2 cellular contexts compared by ENCODE assay signal in the genomic region with DNA sequence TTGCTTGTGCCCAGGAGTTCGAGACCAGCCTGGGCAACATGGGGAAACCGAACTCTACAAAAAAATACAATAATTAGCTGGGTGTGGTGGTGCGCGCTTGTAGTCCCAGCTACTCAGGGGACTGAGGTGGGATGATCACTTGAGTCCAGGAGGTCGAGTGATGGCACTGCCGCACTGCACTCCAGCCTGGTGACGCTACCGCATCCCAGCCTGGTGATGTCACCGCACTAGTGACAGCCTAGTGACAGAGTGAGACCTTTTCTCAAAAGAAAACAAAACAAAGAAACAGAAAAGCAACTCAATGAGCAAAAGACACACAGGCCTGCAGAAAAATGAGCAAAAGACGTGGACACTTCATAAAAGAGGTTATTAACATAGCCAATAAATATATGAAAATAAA.
TF ChIP-seq lines count a peak whose summit lies in the region.

No MANE protein-coding gene starts in this region.

TF ChIP-seq in IMR-90, 13 proteins besides CTCF, POLR2A, EP300 and RAD21:
- TF ChIP-seq CEBPB (IDR thresholded peaks at IDR 0.05; ENCODE audit: low read depth, low read length) (no peak), RFX5 (IDR thresholded peaks at IDR 0.05; ENCODE audit: low read depth, low read length) (no peak)

TF ChIP-seq in K562, 482 proteins besides CTCF, POLR2A, EP300 and RAD21:
- TF ChIP-seq ZBTB5 (IDR thresholded peaks at IDR 0.05) (no peak), NFIX (CRISPR knock-in tag; IDR thresholded peaks at IDR 0.05; ENCODE audit: low read depth) (no peak)
- TF ChIP-seq, protein P1, sequence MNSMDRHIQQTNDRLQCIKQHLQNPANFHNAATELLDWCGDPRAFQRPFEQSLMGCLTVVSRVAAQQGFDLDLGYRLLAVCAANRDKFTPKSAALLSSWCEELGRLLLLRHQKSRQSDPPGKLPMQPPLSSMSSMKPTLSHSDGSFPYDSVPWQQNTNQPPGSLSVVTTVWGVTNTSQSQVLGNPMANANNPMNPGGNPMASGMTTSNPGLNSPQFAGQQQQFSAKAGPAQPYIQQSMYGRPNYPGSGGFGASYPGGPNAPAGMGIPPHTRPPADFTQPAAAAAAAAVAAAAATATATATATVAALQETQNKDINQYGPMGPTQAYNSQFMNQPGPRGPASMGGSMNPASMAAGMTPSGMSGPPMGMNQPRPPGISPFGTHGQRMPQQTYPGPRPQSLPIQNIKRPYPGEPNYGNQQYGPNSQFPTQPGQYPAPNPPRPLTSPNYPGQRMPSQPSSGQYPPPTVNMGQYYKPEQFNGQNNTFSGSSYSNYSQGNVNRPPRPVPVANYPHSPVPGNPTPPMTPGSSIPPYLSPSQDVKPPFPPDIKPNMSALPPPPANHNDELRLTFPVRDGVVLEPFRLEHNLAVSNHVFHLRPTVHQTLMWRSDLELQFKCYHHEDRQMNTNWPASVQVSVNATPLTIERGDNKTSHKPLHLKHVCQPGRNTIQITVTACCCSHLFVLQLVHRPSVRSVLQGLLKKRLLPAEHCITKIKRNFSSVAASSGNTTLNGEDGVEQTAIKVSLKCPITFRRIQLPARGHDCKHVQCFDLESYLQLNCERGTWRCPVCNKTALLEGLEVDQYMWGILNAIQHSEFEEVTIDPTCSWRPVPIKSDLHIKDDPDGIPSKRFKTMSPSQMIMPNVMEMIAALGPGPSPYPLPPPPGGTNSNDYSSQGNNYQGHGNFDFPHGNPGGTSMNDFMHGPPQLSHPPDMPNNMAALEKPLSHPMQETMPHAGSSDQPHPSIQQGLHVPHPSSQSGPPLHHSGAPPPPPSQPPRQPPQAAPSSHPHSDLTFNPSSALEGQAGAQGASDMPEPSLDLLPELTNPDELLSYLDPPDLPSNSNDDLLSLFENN (IDR thresholded peaks at IDR 0.05; ENCODE audit: low read depth in 2 of 2, low read length in 2 of 2) = no peak
- TF ChIP-seq, protein P2, sequence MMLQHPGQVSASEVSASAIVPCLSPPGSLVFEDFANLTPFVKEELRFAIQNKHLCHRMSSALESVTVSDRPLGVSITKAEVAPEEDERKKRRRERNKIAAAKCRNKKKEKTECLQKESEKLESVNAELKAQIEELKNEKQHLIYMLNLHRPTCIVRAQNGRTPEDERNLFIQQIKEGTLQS (IDR thresholded peaks at IDR 0.05) = 0 out of 2 replicates have a peak, but pooled peaks have one; percentile 17
- TF ChIP-seq, protein P2 (CRISPR knock-in tag; conservative IDR thresholded peaks at IDR 0.05) = no peak
